14 cellular contexts compared by ENCODE assay signal in the genomic region with DNA sequence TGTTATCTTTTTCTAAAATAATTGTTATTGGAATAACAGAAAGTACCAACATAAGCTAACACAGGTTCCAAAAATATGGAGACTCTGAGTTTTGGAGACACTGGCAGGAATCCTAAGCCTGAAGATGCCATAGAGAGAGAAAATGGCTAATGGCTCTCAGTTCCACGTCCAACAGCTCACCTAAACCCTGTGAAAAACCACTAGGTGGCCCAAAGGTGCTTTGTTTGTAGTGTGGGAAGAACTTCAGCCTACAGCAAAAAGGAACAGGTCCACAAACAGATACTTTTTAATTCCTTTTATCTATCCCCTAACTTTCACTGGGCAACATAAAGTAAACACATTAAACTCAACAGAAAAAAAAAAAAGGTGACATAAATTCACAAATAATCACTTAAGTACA.
DNase-seq lines count a peak whose midpoint lies in the region; ATAC-seq and TF ChIP-seq lines count a peak whose summit lies in the region.
"Had no signal": no experiment of that assay in that cellular context is flagged by ENCODE, and none has a peak within 500 bp of the region (broad histone marks: within the 10 kb centered on the region; RNA-seq: fewer than 3 reads in every experiment).

No MANE protein-coding gene starts in this region.

- no peak overlapping the region for H3K18ac ChIP-seq in IMR-90 (ENCODE audit: low read depth, low read length)

- no peak overlapping the region for H4K8ac ChIP-seq in IMR-90 (ENCODE audit: low read depth in 2 of 2, low read length in 2 of 2)

- intact Hi-C loops in IMR-90 (cut with micrococcal nuclease) = no loop called here
- intact Hi-C loops in right lobe of liver (cut with DNase I) = no loop called here

- H4K5ac ChIP-seq in IMR-90 (ENCODE audit: low read depth, low read length) = no peak overlapping the region

- DNase-seq in DMS153 treated with DMSO at 0.1 percent for 48 hours (lab: John Stamatoyannopoulos, UW; ENCODE audit: unreplicated experiment) (peak; percentile 1), DMS153 (lab: John Stamatoyannopoulos, UW) (no peak), IMR-90 (no peak), WERI-Rb-1 (peak; percentile 27), right lobe of liver (no peak), GM10248 (ENCODE audit: extremely low spot score) (no peak)
- DNase-seq in activated CD4-positive, alpha-beta T cell treated with anti-CD3 and anti-CD28 coated beads, Interleukin-2, amount 50 U/mL, for 4 hours = no peak
- DNase-seq: activated T-cell treated with anti-CD3 and anti-CD28 coated beads, Interleukin-2, amount 50 U/mL, for 4 hours; adrenal gland; DMS79; NCI-H1436; NCI-H774; thyroid gland had no signal

- peaks cover 4% of the 10 kb centered on the region; the same call in 1 of the 2 replicates for H3K9me1 ChIP-seq in IMR-90 (ENCODE audit: insufficient read depth, low read length)

- H3K4me1 ChIP-seq in IMR-90 (ENCODE audit: control insufficient read depth, insufficient read depth, low read length) = peaks cover 6% of the 10 kb centered on the region
- no peaks in the 10 kb centered on the region for H3K4me1 ChIP-seq in right lobe of liver
- H3K4me1 ChIP-seq: adrenal gland, thyroid gland had no signal

- H3K56ac ChIP-seq in IMR-90 (ENCODE audit: extremely low read depth, insufficient read depth, low read length) = no peak overlapping the region

- H3K14ac ChIP-seq in IMR-90 (replicated peaks; ENCODE audit: low read depth, low read length) = no peak overlapping the region

- no peaks in the 10 kb centered on the region for H4K20me1 ChIP-seq in IMR-90 (ENCODE audit: insufficient read depth, low read length)

- no peak for TF ChIP-seq CTCF in IMR-90 (conservative IDR thresholded peaks at IDR 0.05; ENCODE audit: low read depth, low read length)
- peak; percentile 43 for TF ChIP-seq CTCF in WERI-Rb-1 (IDR thresholded peaks at IDR 0.05; ENCODE audit: low read depth, low read length)
- peak; percentile 3 to 49 (median 33) for TF ChIP-seq CTCF in right lobe of liver (IDR thresholded peaks at IDR 0.05)
- no peak for TF ChIP-seq CTCF in GM10248 (IDR thresholded peaks at IDR 0.05; ENCODE audit: control extremely low read depth, extremely low read depth, low read depth, missing control alignments)

- no peak overlapping the region for H2BK5ac ChIP-seq in IMR-90 (ENCODE audit: low read depth, low read length, poor library complexity, severe bottlenecking)

- ATAC-seq in IMR-90 (ENCODE audit: low read depth) (no peak), right lobe of liver (peak; percentile 30 to 81 (median 78)), HG03571 (IDR thresholded peaks at IDR 0.05; ENCODE audit: unreplicated experiment) (no peak)
- ATAC-seq: activated T-cell treated with anti-CD3 and anti-CD28 coated beads, Interleukin-2, amount 50 U/mL, for 4 hours had no signal

- no peak overlapping the region for H3K9ac ChIP-seq in IMR-90 (ENCODE audit: low read depth, low read length)

- no peak overlapping the region for H2AFZ ChIP-seq in IMR-90 (replicated peaks; ENCODE audit: low read length, poor library complexity)

- H3K4ac ChIP-seq in IMR-90 (ENCODE audit: low read depth, low read length) = no peak overlapping the region

- no peak overlapping the region for H3K27ac ChIP-seq in IMR-90 (ENCODE audit: insufficient read depth, low read length)
- no peak overlapping the region for H3K27ac ChIP-seq in WERI-Rb-1
- no peak overlapping the region for H3K27ac ChIP-seq in right lobe of liver
- H3K27ac ChIP-seq: adrenal gland, thyroid gland had no signal

- no TSS peak for BruUV-seq in IMR-90 (replicated peaks; lab: Mats Ljungman, UMichigan)

- H2AK5ac ChIP-seq in IMR-90 (ENCODE audit: low read depth, low read length) = no peak overlapping the region; the same call in 1 of the 2 replicates

- H3K9me3 ChIP-seq in IMR-90 (ENCODE audit: control insufficient read depth, insufficient read depth, low read length) (peaks cover 2% of the 10 kb centered on the region; the same call in 1 of the 2 replicates), WERI-Rb-1 (ENCODE audit: severe bottlenecking) (no peaks in the 10 kb centered on the region), right lobe of liver (no peaks in the 10 kb centered on the region)
- H3K9me3 ChIP-seq: adrenal gland, thyroid gland had no signal

- H2BK120ac ChIP-seq in IMR-90 (ENCODE audit: low read depth, low read length) = no peak overlapping the region

- no peak for TF ChIP-seq RAD21 in IMR-90 (IDR thresholded peaks at IDR 0.05; ENCODE audit: low read length)

- dilution Hi-C loops in IMR-90 (cut with HindIII; ENCODE audit: low sequenced_read_pairs, unreplicated experiment) = no loop called here

- H4K91ac ChIP-seq in IMR-90 (ENCODE audit: insufficient read depth, low read depth, low read length) = 0 out of 2 replicates have a peak overlapping the region, but pooled peaks have one; percentile 46

- in situ Hi-C loops in IMR-90 (cut with MboI; ENCODE audit: low sequenced_read_pairs) = no loop called here

- H3K23ac ChIP-seq in IMR-90 (ENCODE audit: low read depth, low read length) = no peak overlapping the region

- POLR2A ChIA-PET in IMR-90 (lab: Charles Lee; ENCODE audit: unreplicated experiment) (no interaction called here), GM10248 (lab: Yijun Ruan, JAX) (no interaction called here)

- 0 out of 3 replicates have a peak overlapping the region, but pooled peaks have one; percentile 13 for H2BK15ac ChIP-seq in IMR-90 (ENCODE audit: low read depth, low read length)

- H3K4me2 ChIP-seq in IMR-90 (ENCODE audit: low read depth, low read length) = no peak overlapping the region

- no peaks in the 10 kb centered on the region for H3K79me1 ChIP-seq in IMR-90 (ENCODE audit: low read depth in 1 of 2, low read length in 2 of 2)

- H3K4me3 ChIP-seq in IMR-90 (ENCODE audit: insufficient read depth, low read depth, low read length) (no peak overlapping the region), WERI-Rb-1 (ENCODE audit: low read depth, low read length) (no peak overlapping the region), right lobe of liver (no peak overlapping the region)
- H3K4me3 ChIP-seq: adrenal gland, thyroid gland had no signal

- H3K27me3 ChIP-seq in IMR-90 (ENCODE audit: control insufficient read depth, insufficient read depth, low read length) (no peaks in the 10 kb centered on the region), WERI-Rb-1 (ENCODE audit: insufficient read depth, low read depth, severe bottlenecking) (no peaks in the 10 kb centered on the region), right lobe of liver (no peaks in the 10 kb centered on the region)
- H3K27me3 ChIP-seq: adrenal gland, thyroid gland had no signal

- no CpG with 5 or more reads among the region's 1 CpG for WGBS in IMR-90 (ENCODE audit: extremely low coverage in 2 of 2, insufficient read length in 1 of 2), 2 experiments
- 25% methylated on average over 1 of the region's 1 CpG for WGBS in right lobe of liver (ENCODE audit: insufficient coverage, low coverage, low lambda C conversion rate, missing lambda C conversion rate)

- peak overlapping the region; percentile 27; the same call in 1 of the 2 replicates for H2BK20ac ChIP-seq in IMR-90 (ENCODE audit: low read depth, low read length)

- H3K36me3 ChIP-seq in IMR-90 (ENCODE audit: control insufficient read depth, insufficient read depth, low read length) (no peaks in the 10 kb centered on the region), WERI-Rb-1 (no peaks in the 10 kb centered on the region), right lobe of liver (no peaks in the 10 kb centered on the region)
- H3K36me3 ChIP-seq: adrenal gland, thyroid gland had no signal

- no peak for TF ChIP-seq POLR2A in IMR-90 (IDR thresholded peaks at IDR 0.05; ENCODE audit: low read depth, low read length)
- no peak for TF ChIP-seq POLR2A in right lobe of liver (IDR thresholded peaks at IDR 0.05)

- CTCF ChIA-PET in IMR-90 (lab: Yijun Ruan, JAX) (interaction anchor here (0.6 to 1.4 kb wide), 2 partner anchors 84 to 100 kb away, joined by 3 read pairs; no protein-coding TSS in a partner anchor), GM10248 (lab: Yijun Ruan, JAX) (no interaction called here)

- no peak overlapping the region for H2AK9ac ChIP-seq in IMR-90 (replicated peaks; ENCODE audit: low read depth, low read length, poor library complexity)

TF ChIP-seq in IMR-90, 13 proteins besides CTCF, POLR2A, EP300 and RAD21:
- TF ChIP-seq, protein P1, sequence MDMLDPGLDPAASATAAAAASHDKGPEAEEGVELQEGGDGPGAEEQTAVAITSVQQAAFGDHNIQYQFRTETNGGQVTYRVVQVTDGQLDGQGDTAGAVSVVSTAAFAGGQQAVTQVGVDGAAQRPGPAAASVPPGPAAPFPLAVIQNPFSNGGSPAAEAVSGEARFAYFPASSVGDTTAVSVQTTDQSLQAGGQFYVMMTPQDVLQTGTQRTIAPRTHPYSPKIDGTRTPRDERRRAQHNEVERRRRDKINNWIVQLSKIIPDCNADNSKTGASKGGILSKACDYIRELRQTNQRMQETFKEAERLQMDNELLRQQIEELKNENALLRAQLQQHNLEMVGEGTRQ (IDR thresholded peaks at IDR 0.05; ENCODE audit: low read depth, low read length) = no peak
- TF ChIP-seq MAZ (IDR thresholded peaks at IDR 0.05; ENCODE audit: borderline replicate concordance, low read depth, low read length) (no peak), SMC3 (IDR thresholded peaks at IDR 0.05; ENCODE audit: low read depth, low read length) (no peak), RFX5 (IDR thresholded peaks at IDR 0.05; ENCODE audit: low read depth, low read length) (no peak), CHD1 (IDR thresholded peaks at IDR 0.05; ENCODE audit: low read depth, low read length) (no peak), NFE2L2 (IDR thresholded peaks at IDR 0.05; ENCODE audit: low read depth, low read length) (no peak), CEBPB (IDR thresholded peaks at IDR 0.05; ENCODE audit: low read depth, low read length) (no peak), MAFK (IDR thresholded peaks at IDR 0.05; ENCODE audit: low read depth, low read length) (no peak)
- TF ChIP-seq, protein P2, sequence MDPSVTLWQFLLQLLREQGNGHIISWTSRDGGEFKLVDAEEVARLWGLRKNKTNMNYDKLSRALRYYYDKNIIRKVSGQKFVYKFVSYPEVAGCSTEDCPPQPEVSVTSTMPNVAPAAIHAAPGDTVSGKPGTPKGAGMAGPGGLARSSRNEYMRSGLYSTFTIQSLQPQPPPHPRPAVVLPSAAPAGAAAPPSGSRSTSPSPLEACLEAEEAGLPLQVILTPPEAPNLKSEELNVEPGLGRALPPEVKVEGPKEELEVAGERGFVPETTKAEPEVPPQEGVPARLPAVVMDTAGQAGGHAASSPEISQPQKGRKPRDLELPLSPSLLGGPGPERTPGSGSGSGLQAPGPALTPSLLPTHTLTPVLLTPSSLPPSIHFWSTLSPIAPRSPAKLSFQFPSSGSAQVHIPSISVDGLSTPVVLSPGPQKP (IDR thresholded peaks at IDR 0.05; ENCODE audit: borderline replicate concordance, low read depth, low read length) = no peak
TF ChIP-seq in IMR-90: peak in this region for 0.

Comparison
In these comparisons a context has a peak if more than half of its experiments do, and no peak if none do; other contexts are left out.
1. DNase-seq: peak in DMS153 treated with DMSO at 0.1 percent for 48 hours (single experiment) and WERI-Rb-1 (single experiment); none in DMS153 (single experiment), IMR-90 (single experiment), right lobe of liver (0 of 3), GM10248 (single experiment) and activated CD4-positive, alpha-beta T cell treated with anti-CD3 and anti-CD28 coated beads, Interleukin-2, amount 50 U/mL, for 4 hours (0 of 2).
2. ATAC-seq: peak in right lobe of liver (4 of 4); none in IMR-90 (single experiment) and HG03571 (single experiment).
3. CTCF ChIP-seq: peak in WERI-Rb-1 (single experiment) and right lobe of liver (4 of 4); none in IMR-90 (single experiment) and GM10248 (single experiment).